ENCODE assay signal across 2 cellular contexts in genomic region chr10:88221616-88222015, GRCh38.
TF ChIP-seq lines count a peak whose summit lies in the region.

No MANE protein-coding gene starts in this region.

TF ChIP-seq in HEK293, 187 proteins besides CTCF, POLR2A, EP300 and RAD21 (continued from another document):
- TF ChIP-seq AEBP2 (tag by site-specific recombination; IDR thresholded peaks at IDR 0.05; ENCODE audit: borderline replicate concordance) (no peak), ZNF23 (tag by site-specific recombination; IDR thresholded peaks at IDR 0.05; ENCODE audit: borderline replicate concordance) (peak; percentile 85; the same call in 1 of the 2 replicates), ZBTB17 (tag by site-specific recombination; IDR thresholded peaks at IDR 0.05) (peak; percentile 88), ZNF521 (tag by site-specific recombination; IDR thresholded peaks at IDR 0.05) (no peak), ZNF398 (tag by site-specific recombination; IDR thresholded peaks at IDR 0.05) (no peak), ZNF202 (tag by site-specific recombination; IDR thresholded peaks at IDR 0.05; ENCODE audit: borderline replicate concordance) (no peak)

TF ChIP-seq in GM12878, 131 proteins besides CTCF, POLR2A, EP300 and RAD21 (continued from another document):
- TF ChIP-seq SKIL (IDR thresholded peaks at IDR 0.05; ENCODE audit: low read depth, poor library complexity, severe bottlenecking) (no peak), KAT2A (conservative IDR thresholded peaks at IDR 0.05; ENCODE audit: control insufficient read depth, low read depth, low read length) (no peak)
